28 cellular contexts compared by ENCODE assay signal in the genomic region with DNA sequence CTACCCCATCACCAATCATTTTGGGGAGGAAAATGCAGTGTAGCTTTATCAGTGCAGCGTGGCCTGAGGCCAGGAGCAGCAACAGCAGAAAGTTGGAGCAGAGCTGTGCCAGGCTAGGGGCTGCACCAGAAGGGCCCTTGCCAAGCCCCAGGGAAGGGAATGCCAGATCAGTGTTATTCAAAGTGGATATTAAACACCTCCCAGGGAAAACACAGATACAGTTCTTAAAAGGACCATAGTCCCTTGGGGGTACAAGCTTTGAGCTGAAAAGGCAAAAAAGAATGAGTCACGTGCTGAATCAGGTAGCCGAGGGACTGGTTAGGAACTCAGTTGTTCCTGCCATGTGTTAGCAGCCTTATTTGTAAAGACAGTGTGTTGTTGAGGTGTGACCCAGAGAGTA. TPM values are rescaled to one million over a fixed set of nuclear protein-coding genes. Genes with fewer than 3 reads are reported as not detected.
DNase-seq lines count a peak whose midpoint lies in the region; ATAC-seq and TF ChIP-seq lines count a peak whose summit lies in the region.
"Had no signal": no experiment of that assay in that cellular context is flagged by ENCODE, and none has a peak within 500 bp of the region (broad histone marks: within the 10 kb centered on the region; RNA-seq: fewer than 3 reads in every experiment).

No MANE protein-coding gene starts in this region.

- ATAC-seq in psoas muscle (no peak), HG02885 (IDR thresholded peaks at IDR 0.05; ENCODE audit: poor library complexity, unreplicated experiment) (no peak), HG03460 (IDR thresholded peaks at IDR 0.05; ENCODE audit: unreplicated experiment) (no peak), GM18520 (IDR thresholded peaks at IDR 0.05; ENCODE audit: unreplicated experiment) (no peak)
- ATAC-seq: activated CD8-positive, alpha-beta T cell treated with anti-CD3 and anti-CD28 coated beads, Interleukin-2, amount 10 ng/mL, durations not matched to agents 7 days and 5 days; K562 had no signal

- no peaks in the 10 kb centered on the region for H3K27me3 ChIP-seq in psoas muscle (ENCODE audit: insufficient read depth in 3 of 3, low read length in 2 of 3)
- H3K27me3 ChIP-seq: cardiac muscle cell, heart left ventricle, suprapubic skin, vagina had no signal

- DNase-seq in ELR (ENCODE audit: low read depth) (peak; percentile 11), NCI-H226 (peak; percentile 90), epithelial cell of esophagus (ENCODE audit: low read depth) (peak; percentile 71), psoas muscle (no peak), HuH-7.5 (ENCODE audit: low spot score) (no peak)
- DNase-seq: activated CD4-positive, alpha-beta T cell treated with anti-CD3 and anti-CD28 coated beads for 1 hour; activated CD8-positive, alpha-beta T cell treated with anti-CD3 and anti-CD28 coated beads, Interleukin-2, amount 10 ng/mL, durations not matched to agents 7 days and 5 days; activated naive CD4-positive, alpha-beta T cell treated with Interleukin-2 at 50 U/mL for 16 hours; activated T-cell treated with anti-CD3 and anti-CD28 coated beads for 4 hours; amniotic stem cell; cortex of kidney; endodermal cell; heart left ventricle; left cardiac atrium; naive B cell; NCI-H1436 treated with DMSO at 0.1 percent for 48 hours; NCI-H2171; NCI-H524 treated with DMSO at 0.1 percent for 48 hours; stimulated activated CD4-positive, alpha-beta T cell treated with anti-CD3 and anti-CD28 coated beads, Interleukin-2, amount 100 ng/mL, for 48 hours; stimulated activated naive B cell treated with anti-CD40 and anti-IgM and Interleukin-4, amounts not matched to agents 10 μg/mL and 1 μg/mL and 100 μg/mL, for 72 hours had no signal

- TF ChIP-seq CTCF in epithelial cell of esophagus (IDR thresholded peaks at IDR 0.05; ENCODE audit: insufficient read depth, low read depth, low read length, missing control alignments) (no peak), psoas muscle (IDR thresholded peaks at IDR 0.05) (no peak)

- peaks cover 71% of the 10 kb centered on the region for H3K4me1 ChIP-seq in psoas muscle
- H3K4me1 ChIP-seq: suprapubic skin, vagina had no signal

- H3K27ac ChIP-seq in psoas muscle: peak overlapping the region; percentile 58
- H3K27ac ChIP-seq: cardiac muscle cell, suprapubic skin, vagina had no signal

- peaks cover 0 to 4% of the 10 kb centered on the region in 2 donors for H3K36me3 ChIP-seq in psoas muscle (ENCODE audit: insufficient read depth in 1 of 2, low read depth in 1 of 2)
- H3K36me3 ChIP-seq: cardiac muscle cell, heart left ventricle, suprapubic skin, vagina had no signal

- H3K4me3 ChIP-seq in epithelial cell of esophagus (ENCODE audit: low read length): no peak overlapping the region
- H3K4me3 ChIP-seq in psoas muscle: no peak overlapping the region
- H3K4me3 ChIP-seq: cardiac muscle cell, GM23338, heart left ventricle, K562, suprapubic skin, vagina had no signal

- WGBS in psoas muscle, 3 donors: 51 to 56% (median 53%) methylated on average over 3 of the region's 3 CpGs

- no peaks in the 10 kb centered on the region for H3K9me3 ChIP-seq in psoas muscle
- H3K9me3 ChIP-seq: heart left ventricle, suprapubic skin, vagina had no signal

- intact Hi-C loops in psoas muscle (cut with DNase I): no loop called here

RNA-seq across cellular contexts. Expression of gene GSDME, which starts 54.0 kb away (rescaled TPM):
- total RNA-seq in psoas muscle: 10 to 100 TPM; 10.9 to 32.1 (median 16.0) TPM
- 10 to 100 TPM in 1 of 3 donors, 1 to 10 TPM in 2; 4.9 to 30.7 (median 8.3) TPM for polyA plus RNA-seq in psoas muscle

Comparison
In these comparisons a context has a peak if more than half of its experiments do, and no peak if none do; other contexts are left out.
1. DNase-seq: peak in ELR (single experiment), NCI-H226 (single experiment) and epithelial cell of esophagus (single experiment); none in psoas muscle (0 of 2) and HuH-7.5 (single experiment).